ENCODE assay signal across 1 cellular context in the genomic region with DNA sequence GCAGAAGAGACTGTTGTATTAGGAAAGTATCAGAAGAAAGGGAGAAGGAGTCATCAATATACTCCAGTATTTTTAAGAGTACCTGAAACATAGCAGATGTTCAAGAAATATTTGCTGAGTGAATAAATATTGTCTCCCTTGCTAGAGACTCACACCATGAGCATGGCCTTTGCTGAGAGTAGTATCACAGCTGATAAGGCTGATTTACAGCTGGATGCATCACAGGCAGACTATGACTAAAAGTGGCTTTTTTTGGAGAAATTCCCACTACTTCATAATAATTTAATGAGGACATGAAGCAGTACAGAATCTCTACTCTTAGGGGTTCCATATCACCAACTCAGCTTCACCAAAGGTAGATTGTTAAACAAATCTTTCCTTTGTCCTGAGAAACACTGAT.
A peak's percentile ranks its signal among the peaks of the same experiment; 100 is the strongest.
TF ChIP-seq lines count a peak whose summit lies in the region.

No MANE protein-coding gene starts in this region.

TF ChIP-seq in IMR-90, 13 proteins besides CTCF, POLR2A, EP300 and RAD21:
- TF ChIP-seq MAFK (IDR thresholded peaks at IDR 0.05; ENCODE audit: low read depth, low read length) (peak; percentile 49), MAZ (IDR thresholded peaks at IDR 0.05; ENCODE audit: borderline replicate concordance, low read depth, low read length) (no peak)
